ENCODE assay signal across 8 cellular contexts in genomic region chr9:121201738-121202533, GRCh38. TPM values are rescaled to one million over a fixed set of nuclear protein-coding genes. Genes with fewer than 3 reads are reported as not detected.
DNase-seq lines count a peak whose midpoint lies in the region; ATAC-seq and TF ChIP-seq lines count a peak whose summit lies in the region.

Gene RAB14, minus strand, starts transcription at chr9:121201869. Its CDS starts 8,457 bp downstream, at chr9:121193412.

- peaks cover 15% of the 10 kb centered on the region for H3K36me3 Mint-ChIP-seq in activated CD4-positive, alpha-beta T cell treated with anti-CD3 and anti-CD28 coated beads, Interleukin-2, amount 10 ng/mL, durations not matched to agents 24 days and 14 days (ENCODE audit: low read depth)

- H3K9me3 Mint-ChIP-seq in activated CD4-positive, alpha-beta T cell treated with anti-CD3 and anti-CD28 coated beads, Interleukin-2, amount 10 ng/mL, durations not matched to agents 24 days and 14 days = no peaks in the 10 kb centered on the region

- peak within 1 kb of the TSS; percentile 95 for H3K27ac ChIP-seq in C4-2B
- peak within 1 kb of the TSS; percentile 86 to 98 for H3K27ac ChIP-seq in coronary artery

- peak within 1 kb of the TSS; percentile 92 for H3K4me3 ChIP-seq in coronary artery

- intact Hi-C loops in activated CD4-positive, alpha-beta T cell treated with anti-CD3 and anti-CD28 coated beads, Interleukin-2, amount 10 ng/mL, durations not matched to agents 24 days and 14 days (cut with micrococcal nuclease) = loop anchor here (1.0 to 5.0 kb wide), 8 partner anchors 45 to 621 kb away; partner anchors contain the start of genes CDK5RAP2, CNTRL, MEGF9 and STOM
- intact Hi-C loops in left colon (cut with DNase I, micrococcal nuclease) = no loop called here

- peak within 1 kb of the TSS; percentile 91 for H3K27ac Mint-ChIP-seq in activated CD4-positive, alpha-beta T cell treated with anti-CD3 and anti-CD28 coated beads, Interleukin-2, amount 10 ng/mL, durations not matched to agents 24 days and 14 days

- DNase-seq in NCI-H526 treated with DMSO at 0.1 percent for 48 hours (lab: John Stamatoyannopoulos, UW) = peak; percentile 92
- peak; percentile 100 for DNase-seq in activated CD4-positive, alpha-beta T cell treated with anti-CD3 and anti-CD28 coated beads, Interleukin-2, amount 10 ng/mL, durations not matched to agents 24 days and 14 days
- peak; percentile 99 for DNase-seq in coronary artery (ENCODE audit: low spot score)
- DNase-seq in left colon = peak; percentile 99 to 100
- DNase-seq in stimulated activated CD4-positive, alpha-beta T cell treated with anti-CD3 and anti-CD28 coated beads, Interleukin-1b, Interleukin-23, amount 100 ng/mL, for 48 hours = peak; percentile 100

- peaks cover 3% of the 10 kb centered on the region for H3K27me3 Mint-ChIP-seq in activated CD4-positive, alpha-beta T cell treated with anti-CD3 and anti-CD28 coated beads, Interleukin-2, amount 10 ng/mL, durations not matched to agents 24 days and 14 days

- ATAC-seq in GM19328 (IDR thresholded peaks at IDR 0.05; ENCODE audit: unreplicated experiment) (peak; percentile 91), HG03520 (IDR thresholded peaks at IDR 0.05; ENCODE audit: unreplicated experiment) (peak; percentile 88), left colon (peak; percentile 86)

- peaks cover 40% of the 10 kb centered on the region for H3K4me1 Mint-ChIP-seq in activated CD4-positive, alpha-beta T cell treated with anti-CD3 and anti-CD28 coated beads, Interleukin-2, amount 10 ng/mL, durations not matched to agents 24 days and 14 days

- TF ChIP-seq CTCF in C4-2B (conservative IDR thresholded peaks at IDR 0.05) (peak; percentile 82), coronary artery (IDR thresholded peaks at IDR 0.05) (no peak)

- H3K4me3 Mint-ChIP-seq in activated CD4-positive, alpha-beta T cell treated with anti-CD3 and anti-CD28 coated beads, Interleukin-2, amount 10 ng/mL, durations not matched to agents 24 days and 14 days = peak within 1 kb of the TSS; percentile 94

RNA-seq across cellular contexts. Expression of gene RAB14, which starts in this region (rescaled TPM):
- 61.4 and 65.1 TPM in 2 replicates for total RNA-seq in activated CD4-positive, alpha-beta T cell treated with anti-CD3 and anti-CD28 coated beads, Interleukin-2, amount 10 ng/mL, durations not matched to agents 24 days and 14 days
- total RNA-seq in left colon = 10 to 100 TPM; 87.1 to 93.1 TPM

Comparison
In these comparisons a context has a peak if more than half of its experiments do, and no peak if none do; other contexts are left out.
1. Peak in every context shown above with its lines: DNase-seq, ATAC-seq, H3K4me3 ChIP-seq and H3K27ac ChIP-seq.